Comparison of ENCODE assay signal across 12 cellular contexts in the genomic region with DNA sequence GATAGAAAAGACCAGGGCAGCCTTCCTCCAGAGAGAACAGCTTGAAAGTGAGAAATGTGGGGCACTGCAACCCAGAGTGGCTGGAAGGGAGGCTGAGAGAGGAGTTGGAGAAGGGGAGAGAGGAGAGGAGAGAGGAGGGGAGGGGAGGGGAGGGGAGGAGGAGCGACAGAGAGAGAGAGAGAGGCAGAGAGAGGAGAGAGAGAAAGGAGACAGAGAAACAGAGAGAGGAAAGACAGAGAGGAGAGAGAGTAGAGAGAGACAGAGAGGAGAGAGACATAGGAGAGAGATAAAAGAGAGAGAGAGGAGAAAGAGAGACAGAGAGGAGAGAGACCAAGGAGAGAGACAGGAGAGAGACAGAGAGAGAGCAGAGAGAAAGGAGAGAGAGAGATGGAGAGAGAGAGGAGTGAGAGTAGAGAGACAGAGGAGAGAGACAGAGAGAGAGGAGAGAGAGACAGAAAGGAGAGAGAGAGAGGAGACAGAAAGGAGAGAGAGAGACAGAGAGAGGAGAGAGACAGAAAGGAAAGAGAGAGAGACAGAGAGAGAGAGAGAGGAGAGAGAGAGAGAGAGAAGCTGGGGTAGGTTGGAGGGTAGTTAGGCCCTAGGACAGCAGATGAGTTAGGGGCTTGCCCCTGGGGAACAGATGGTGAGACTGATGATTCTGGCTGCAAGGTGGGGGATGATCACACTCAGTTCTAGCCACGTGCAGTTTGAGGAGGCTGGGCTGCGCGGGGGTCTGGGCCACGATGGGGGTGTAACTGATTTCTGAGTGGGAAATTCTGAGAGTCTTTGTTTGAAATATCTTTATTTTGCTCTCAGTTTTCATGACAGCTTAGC. TPM values are rescaled to one million over a fixed set of nuclear protein-coding genes. Genes with fewer than 3 reads are reported as not detected.
A peak's percentile ranks its signal among the peaks of the same experiment; 100 is the strongest.
DNase-seq lines count a peak whose midpoint lies in the region; FAIRE-seq and TF ChIP-seq lines count a peak whose summit lies in the region.
"Had no signal": no experiment of that assay in that cellular context is flagged by ENCODE, and none has a peak within 500 bp of the region (broad histone marks: within the 10 kb centered on the region; RNA-seq: fewer than 3 reads in every experiment).

No MANE protein-coding gene starts in this region.

- H3K4me2 ChIP-seq in H1 (ENCODE audit: insufficient read depth in 1 of 2, low read depth in 2 of 2, low read length in 2 of 2): no peak overlapping the region

- H3K27ac Mint-ChIP-seq in T-helper 2 cell treated with Interferon-gamma antibody and Interleukin-4, amounts not matched to agents 5 μg/mL and 100 μg/mL, for 36 hours: peak overlapping the region; percentile 45

- no peaks in the 10 kb centered on the region for H3K36me3 Mint-ChIP-seq in T-helper 2 cell treated with Interferon-gamma antibody and Interleukin-4, amounts not matched to agents 5 μg/mL and 100 μg/mL, for 36 hours (ENCODE audit: low read depth)

- FAIRE-seq in H1 (lab: Jason Lieb, UNC): no peak

- H2BK15ac ChIP-seq in H1 (ENCODE audit: low read length): no peak overlapping the region

- no peak for TF ChIP-seq CTCF in H1 (IDR thresholded peaks at IDR 0.05; ENCODE audit: control extremely low read depth in 1 of 3, insufficient read depth in 1 of 3, low read depth in 1 of 3, low read length in 3 of 3)
- TF ChIP-seq CTCF in sigmoid colon (IDR thresholded peaks at IDR 0.05): no peak

- no peak overlapping the region for H3K4ac ChIP-seq in H1 (replicated peaks; ENCODE audit: insufficient read length, low read depth, low read length)

- peaks cover 8% of the 10 kb centered on the region for H3K4me1 Mint-ChIP-seq in T-helper 2 cell treated with Interferon-gamma antibody and Interleukin-4, amounts not matched to agents 5 μg/mL and 100 μg/mL, for 36 hours (ENCODE audit: low read depth)

- H3K4me3 ChIP-seq in H1 (ENCODE audit: extremely low read depth in 1 of 4, insufficient read depth in 2 of 4, low read depth in 3 of 4, low read length in 4 of 4) (no peak overlapping the region), sigmoid colon (no peak overlapping the region)
- H3K4me3 ChIP-seq: esophagus muscularis mucosa, thyroid gland had no signal

- H3K27me3 ChIP-seq in H1 (replicated peaks in 1 of 4; ENCODE audit: control insufficient read depth in 3 of 4, extremely low read depth in 1 of 4, insufficient read depth in 3 of 4, low read length in 3 of 4) (no peaks in the 10 kb centered on the region), sigmoid colon (no peaks in the 10 kb centered on the region)
- H3K27me3 ChIP-seq: esophagus muscularis mucosa, thyroid gland had no signal

- H3K36me3 ChIP-seq in H1 (ENCODE audit: control insufficient read depth in 2 of 4, insufficient read depth in 4 of 4, low read length in 3 of 4) (no peaks in the 10 kb centered on the region), sigmoid colon (no peaks in the 10 kb centered on the region)
- H3K36me3 ChIP-seq: esophagus muscularis mucosa, thyroid gland had no signal

- H3K27ac ChIP-seq in H1 (ENCODE audit: low read depth, low read length) (no peak overlapping the region), sigmoid colon (peak overlapping the region in 1 of 4 donors; percentile 14)
- H3K27ac ChIP-seq: thyroid gland had no signal

- no peaks in the 10 kb centered on the region for H3K79me2 ChIP-seq in H1 (ENCODE audit: control insufficient read depth in 1 of 2, insufficient read depth in 2 of 2, low read length in 2 of 2)

- 88% methylated on average over 4 of the region's 5 CpGs; no CpG with 5 or more reads in 1 of the 2 experiments for WGBS in H1 (ENCODE audit: extremely low coverage in 1 of 2, insufficient coverage in 1 of 2, insufficient read length in 1 of 2, insufficient replicate concordance in 2 of 2, low coverage in 1 of 2, low lambda C conversion rate in 2 of 2, missing lambda C conversion rate in 1 of 2), 2 experiments
- 70 to 74% methylated on average over 5 of the region's 5 CpGs for WGBS in sigmoid colon, 2 donors

- no peak for TF ChIP-seq RAD21 in H1 (IDR thresholded peaks at IDR 0.05 in 1 of 2, conservative IDR thresholded peaks at IDR 0.05 in 1 of 2; ENCODE audit: low read depth in 2 of 2, low read length in 2 of 2)

- no peak overlapping the region for H3K56ac ChIP-seq in H1 (replicated peaks; ENCODE audit: insufficient read length, low read depth, low read length)

- no peak overlapping the region for H2BK5ac ChIP-seq in H1 (ENCODE audit: low read depth, low read length)

- H2BK120ac ChIP-seq in H1 (replicated peaks; ENCODE audit: low read depth, low read length): no peak overlapping the region

- intact Hi-C loops in sigmoid colon (cut with DNase I): loop anchor here (10.0 kb wide), 1 partner anchor 252 kb away; a partner anchor contains a TSS

- no peak for TF ChIP-seq POLR2A in H1 (IDR thresholded peaks at IDR 0.05; ENCODE audit: control extremely low read depth in 1 of 2, low read depth in 2 of 2, low read length in 2 of 2)
- TF ChIP-seq POLR2A in sigmoid colon (IDR thresholded peaks at IDR 0.05): no peak

- H3K14ac ChIP-seq in H1 (ENCODE audit: insufficient read length): no peak overlapping the region

- H3K9ac ChIP-seq in H1 (replicated peaks in 1 of 4; ENCODE audit: extremely low read depth in 1 of 4, low read depth in 3 of 4, low read length in 3 of 4): no peak overlapping the region

- no peaks in the 10 kb centered on the region for H3K9me3 ChIP-seq in H1 (ENCODE audit: insufficient read depth in 2 of 2, low read depth in 1 of 2, low read length in 1 of 2)
- no peaks in the 10 kb centered on the region for H3K9me3 ChIP-seq in sigmoid colon
- H3K9me3 ChIP-seq: esophagus muscularis mucosa, thyroid gland had no signal

- DNase-seq in T-helper 2 cell treated with Interferon-gamma antibody and Interleukin-4, amounts not matched to agents 5 μg/mL and 100 μg/mL, for 36 hours (ENCODE audit: low spot score): no peak
- no peak for DNase-seq in T-helper 2 cell
- DNase-seq in NCI-H82 treated with DMSO at 0.1 percent for 48 hours (lab: John Stamatoyannopoulos, UW; ENCODE audit: unreplicated experiment): peak; percentile 49
- no peak for DNase-seq in H1 (ENCODE audit: low read depth in 1 of 2, low spot score in 2 of 2)
- DNase-seq in sigmoid colon: peak; percentile 57
- DNase-seq in activated effector memory CD4-positive, alpha-beta T cell treated with Interleukin-2 at 50 U/mL for 16 hours: no peak
- DNase-seq in KG1 (lab: John Stamatoyannopoulos, UW): no peak
- no peak for DNase-seq in medulla oblongata (ENCODE audit: extremely low spot score)
- DNase-seq: IMR-90, NCI-H187, thyroid gland had no signal

- POLR2A ChIA-PET in H1 (lab: Charles Lee; ENCODE audit: partially characterized antibody): interaction anchor here (0.6 to 28.1 kb wide), 4 partner anchors 10 to 97 kb away, joined by 3 to 1569 read pairs (median 3); a partner anchor contains a TSS

- TF ChIP-seq EP300 in H1 (IDR thresholded peaks at IDR 0.05; ENCODE audit: borderline replicate concordance in 1 of 2, low read depth in 2 of 2, low read length in 2 of 2) (no peak), sigmoid colon (IDR thresholded peaks at IDR 0.05) (no peak)

- H2BK12ac ChIP-seq in H1 (ENCODE audit: low read depth, low read length): no peak overlapping the region

- H3K9me3 Mint-ChIP-seq in T-helper 2 cell treated with Interferon-gamma antibody and Interleukin-4, amounts not matched to agents 5 μg/mL and 100 μg/mL, for 36 hours: no peaks in the 10 kb centered on the region

- H4K8ac ChIP-seq in H1 (ENCODE audit: extremely low read depth, insufficient read depth, low read length): peak overlapping the region; percentile 12; the same call in 1 of the 2 replicates

- no peak overlapping the region for H2AFZ ChIP-seq in H1 (ENCODE audit: low read length)

- no peak overlapping the region for H3K18ac ChIP-seq in H1 (ENCODE audit: extremely low read depth, low read length)

- H3K23me2 ChIP-seq in H1 (ENCODE audit: low read depth, low read length): no peaks in the 10 kb centered on the region; the same call in 1 of the 2 replicates

- H3K79me1 ChIP-seq in H1 (ENCODE audit: low read depth, low read length): no peaks in the 10 kb centered on the region

- CTCF ChIA-PET in H1 (lab: Charles Lee; ENCODE audit: partially characterized antibody): interaction anchor here (0.6 to 3.6 kb wide), 8 partner anchors 13 to 250 kb away, joined by 3 to 8 read pairs (median 4); no protein-coding TSS in a partner anchor

- H2AK5ac ChIP-seq in H1 (ENCODE audit: low read depth, low read length): no peak overlapping the region

- H3K27me3 Mint-ChIP-seq in T-helper 2 cell treated with Interferon-gamma antibody and Interleukin-4, amounts not matched to agents 5 μg/mL and 100 μg/mL, for 36 hours (ENCODE audit: low read depth): no peaks in the 10 kb centered on the region

- H4K5ac ChIP-seq in H1 (ENCODE audit: insufficient read length, low read depth, low read length): no peak overlapping the region

- no peak overlapping the region for H3K4me3 Mint-ChIP-seq in T-helper 2 cell treated with Interferon-gamma antibody and Interleukin-4, amounts not matched to agents 5 μg/mL and 100 μg/mL, for 36 hours

- H4K20me1 ChIP-seq in H1 (replicated peaks in 1 of 2; ENCODE audit: control insufficient read depth in 1 of 2, insufficient read depth in 2 of 2, low read length in 2 of 2): no peaks in the 10 kb centered on the region

- no peak overlapping the region for H2BK20ac ChIP-seq in H1 (ENCODE audit: low read length)

- no peak overlapping the region for H4K91ac ChIP-seq in H1 (replicated peaks; ENCODE audit: insufficient read length, low read length)

- H3K4me1 ChIP-seq in H1 (replicated peaks in 1 of 4; ENCODE audit: control insufficient read depth in 3 of 4, insufficient read depth in 4 of 4, low read length in 3 of 4): no peaks in the 10 kb centered on the region
- H3K4me1 ChIP-seq in sigmoid colon: no peaks in the 10 kb centered on the region

- H3K23ac ChIP-seq in H1 (ENCODE audit: insufficient read length): no peak overlapping the region

RNA-seq across cellular contexts. Expression of a gene that starts 8.5 kb away (rescaled TPM):
- 59.4 and 59.8 TPM in 2 replicates for total RNA-seq in H1 (2021; fragmentation: NEBNext Ultra II Directional; extraction: Animal tissue kit (Norgen Biotek cat#: 25700))
- polyA plus RNA-seq in H1 (2011; rRNA removed) (77.7 and 111 TPM in 2 replicates), sigmoid colon (10 to 100 TPM; 57.3 to 66.1 (median 61.7) TPM)
- 81.5 TPM for polyA plus RNA-seq in H1 (2011; cell fraction: cytosol; rRNA removed)
- 125 TPM for polyA plus RNA-seq in H1 (2011; cell fraction: nucleus; rRNA removed)
- 25.2 to 54.4 TPM (median 48.4 TPM) in 4 replicates for polyA plus RNA-seq in H1 (2012, experiment 1 of 2)
- 47.9 TPM for polyA plus RNA-seq in H1 (2012, experiment 2 of 2)
- 44.5 TPM for polyA plus RNA-seq in H1 (2013, experiment 1 of 2)
- polyA plus RNA-seq in H1 (2013, experiment 2 of 2): 50.1 TPM
- polyA minus RNA-seq in H1 (2011; rRNA and poly(A)+ RNA removed): 40.4 and 48.7 TPM in 2 replicates
- 40.9 TPM for polyA minus RNA-seq in H1 (2011; cell fraction: cytosol; rRNA and poly(A)+ RNA removed)
- polyA minus RNA-seq in H1 (2011; cell fraction: nucleus; rRNA and poly(A)+ RNA removed): 32.2 TPM
- 100 to 1,000 TPM in 1 of 4 donors, 10 to 100 TPM in 3; 67.1 to 100 (median 77.7) TPM for total RNA-seq in sigmoid colon

RNA-seq across cellular contexts. Expression of a gene that starts 17.5 kb away (rescaled TPM):
- 911 and 984 TPM in 2 replicates for total RNA-seq in H1 (2021; fragmentation: NEBNext Ultra II Directional; extraction: Animal tissue kit (Norgen Biotek cat#: 25700))
- polyA plus RNA-seq in H1 (2011; rRNA removed) (115 and 138 TPM in 2 replicates), sigmoid colon (1,000 to 10,000 TPM in 1 of 3 donors, 100 to 1,000 TPM in 1, 1 to 10 TPM in 1; 6.6 to 1,968 (median 374) TPM)
- polyA plus RNA-seq in H1 (2011; cell fraction: cytosol; rRNA removed): 212 TPM
- 619 TPM for polyA plus RNA-seq in H1 (2011; cell fraction: nucleus; rRNA removed)
- 175 to 282 TPM (median 222 TPM) in 4 replicates for polyA plus RNA-seq in H1 (2012, experiment 1 of 2)
- polyA plus RNA-seq in H1 (2012, experiment 2 of 2): 15.8 TPM
- polyA plus RNA-seq in H1 (2013, experiment 1 of 2): 300 TPM
- polyA plus RNA-seq in H1 (2013, experiment 2 of 2): 230 TPM
- polyA minus RNA-seq in H1 (2011; rRNA and poly(A)+ RNA removed): 1,379 and 1,792 TPM in 2 replicates
- 1,548 TPM for polyA minus RNA-seq in H1 (2011; cell fraction: cytosol; rRNA and poly(A)+ RNA removed)
- polyA minus RNA-seq in H1 (2011; cell fraction: nucleus; rRNA and poly(A)+ RNA removed): 4,417 TPM
- over 10,000 TPM; 10,511 to 32,672 (median 12,130) TPM for total RNA-seq in sigmoid colon

RNA-seq across cellular contexts. Expression of a gene that starts 41.8 kb away (rescaled TPM):
- total RNA-seq in H1 (2021; fragmentation: NEBNext Ultra II Directional; extraction: Animal tissue kit (Norgen Biotek cat#: 25700)): 12.8 and 15.3 TPM in 2 replicates
- polyA plus RNA-seq in H1 (2011; rRNA removed) (17.8 and 25.2 TPM in 2 replicates), sigmoid colon (10 to 100 TPM in 1 of 3 donors, 1 to 10 TPM in 2; 3.9 to 34.0 (median 9.6) TPM)
- polyA plus RNA-seq in H1 (2011; cell fraction: cytosol; rRNA removed): 16.0 TPM
- 71.4 TPM for polyA plus RNA-seq in H1 (2011; cell fraction: nucleus; rRNA removed)
- polyA plus RNA-seq in H1 (2012, experiment 1 of 2): 7.7 to 16.8 TPM (median 14.8 TPM) in 4 replicates
- 7.9 TPM for polyA plus RNA-seq in H1 (2012, experiment 2 of 2)
- 19.0 TPM for polyA plus RNA-seq in H1 (2013, experiment 1 of 2)
- 16.9 TPM for polyA plus RNA-seq in H1 (2013, experiment 2 of 2)
- polyA minus RNA-seq in H1 (2011; rRNA and poly(A)+ RNA removed): 2.7 and 4.8 TPM in 2 replicates
- polyA minus RNA-seq in H1 (2011; cell fraction: cytosol; rRNA and poly(A)+ RNA removed): 10.1 TPM
- 15.4 TPM for polyA minus RNA-seq in H1 (2011; cell fraction: nucleus; rRNA and poly(A)+ RNA removed)
- 100 to 1,000 TPM in 2 of 4 donors, 10 to 100 TPM in 2; 79.6 to 268 (median 117) TPM for total RNA-seq in sigmoid colon

RNA-seq across cellular contexts. Expression of a gene that starts 53.9 kb away (rescaled TPM):
- 53.4 and 56.1 TPM in 2 replicates for total RNA-seq in H1 (2021; fragmentation: NEBNext Ultra II Directional; extraction: Animal tissue kit (Norgen Biotek cat#: 25700))
- polyA plus RNA-seq in H1 (2011; rRNA removed): 125 and 148 TPM in 2 replicates
- 91.1 TPM for polyA plus RNA-seq in H1 (2011; cell fraction: cytosol; rRNA removed)
- polyA plus RNA-seq in H1 (2011; cell fraction: nucleus; rRNA removed): 91.2 TPM
- 84.9 to 91.1 TPM (median 88.1 TPM) in 4 replicates for polyA plus RNA-seq in H1 (2012, experiment 1 of 2)
- polyA plus RNA-seq in H1 (2012, experiment 2 of 2): 128 TPM
- 85.3 TPM for polyA plus RNA-seq in H1 (2013, experiment 1 of 2)
- 89.8 TPM for polyA plus RNA-seq in H1 (2013, experiment 2 of 2)
- 11.7 and 17.5 TPM in 2 replicates for polyA minus RNA-seq in H1 (2011; rRNA and poly(A)+ RNA removed)
- 25.8 TPM for polyA minus RNA-seq in H1 (2011; cell fraction: cytosol; rRNA and poly(A)+ RNA removed)
- 52.9 TPM for polyA minus RNA-seq in H1 (2011; cell fraction: nucleus; rRNA and poly(A)+ RNA removed)
- total RNA-seq in sigmoid colon: 10 to 100 TPM; 24.9 to 61.0 (median 58.5) TPM
- 10 to 100 TPM; 30.7 to 52.6 (median 36.6) TPM for polyA plus RNA-seq in sigmoid colon

RNA-seq across cellular contexts. Expression of a gene that starts 56.0 kb away (rescaled TPM):
- total RNA-seq in H1 (2021; fragmentation: NEBNext Ultra II Directional; extraction: Animal tissue kit (Norgen Biotek cat#: 25700)): 15.8 and 17.6 TPM in 2 replicates
- 32.4 and 39.2 TPM in 2 replicates for polyA plus RNA-seq in H1 (2011; rRNA removed)
- polyA plus RNA-seq in H1 (2011; cell fraction: cytosol; rRNA removed): 21.2 TPM
- 30.1 TPM for polyA plus RNA-seq in H1 (2011; cell fraction: nucleus; rRNA removed)
- 11.0 to 14.3 TPM (median 11.7 TPM) in 4 replicates for polyA plus RNA-seq in H1 (2012, experiment 1 of 2)
- polyA plus RNA-seq in H1 (2012, experiment 2 of 2): 14.5 TPM
- 16.9 TPM for polyA plus RNA-seq in H1 (2013, experiment 1 of 2)
- polyA plus RNA-seq in H1 (2013, experiment 2 of 2): 17.1 TPM
- 5.8 and 6.0 TPM in 2 replicates for polyA minus RNA-seq in H1 (2011; rRNA and poly(A)+ RNA removed)
- polyA minus RNA-seq in H1 (2011; cell fraction: cytosol; rRNA and poly(A)+ RNA removed): 6.2 TPM
- 17.7 TPM for polyA minus RNA-seq in H1 (2011; cell fraction: nucleus; rRNA and poly(A)+ RNA removed)
- total RNA-seq in sigmoid colon: 10 to 100 TPM; 61.2 to 96.7 (median 91.6) TPM
- polyA plus RNA-seq in sigmoid colon: 10 to 100 TPM; 34.0 to 63.3 (median 38.4) TPM

Comparison
In these comparisons a context has a peak if more than half of its experiments do, and no peak if none do; other contexts are left out.
1. DNase-seq: peak in NCI-H82 treated with DMSO at 0.1 percent for 48 hours (single experiment) and sigmoid colon (single experiment); none in T-helper 2 cell treated with Interferon-gamma antibody and Interleukin-4, amounts not matched to agents 5 μg/mL and 100 μg/mL, for 36 hours (single experiment), T-helper 2 cell (0 of 5), H1 (0 of 2), activated effector memory CD4-positive, alpha-beta T cell treated with Interleukin-2 at 50 U/mL for 16 hours (single experiment), KG1 (single experiment) and medulla oblongata (single experiment).
2. RNA of a gene that starts 17.5 kb away (total RNA-seq): 10,511 to 32,672 TPM in sigmoid colon; 911 to 984 TPM in H1; every median in the first group is over 10 times any median in the second.